22 cellular contexts compared by ENCODE assay signal in genomic region chr5:3218916-3219650, GRCh38.
DNase-seq lines count a peak whose midpoint lies in the region; ATAC-seq, FAIRE-seq and TF ChIP-seq lines count a peak whose summit lies in the region.
"Had no signal": no experiment of that assay in that cellular context is flagged by ENCODE, and none has a peak within 500 bp of the region (broad histone marks: within the 10 kb centered on the region; RNA-seq: fewer than 3 reads in every experiment).

No MANE protein-coding gene starts in this region.

- H3K9ac ChIP-seq in H1 (replicated peaks in 1 of 4; ENCODE audit: extremely low read depth in 1 of 4, low read depth in 3 of 4, low read length in 3 of 4), result no peak overlapping the region
- H3K9ac ChIP-seq: BLaER1 had no signal

- no peak overlapping the region for H3K4me3 Mint-ChIP-seq in chondrocyte (ENCODE audit: unreplicated experiment)
- no peak overlapping the region for H3K4me3 Mint-ChIP-seq in osteocyte (ENCODE audit: unreplicated experiment)
- H3K4me3 Mint-ChIP-seq: CD14-positive monocyte; CD4-positive, alpha-beta memory T cell; GM23338; HFFc6 had no signal

- H3K79me1 ChIP-seq in H1 (ENCODE audit: low read depth, low read length), result no peaks in the 10 kb centered on the region

- no peak overlapping the region for H2AK5ac ChIP-seq in H1 (ENCODE audit: low read depth, low read length)

- H3K9me3 ChIP-seq in H1 (ENCODE audit: insufficient read depth in 2 of 2, low read depth in 1 of 2, low read length in 1 of 2) (no peaks in the 10 kb centered on the region), stomach (peaks cover 0 to 14% (median 0%) of the 10 kb centered on the region in 4 donors)
- H3K9me3 ChIP-seq: BLaER1 had no signal

- H3K23me2 ChIP-seq in H1 (ENCODE audit: low read depth, low read length), result no peaks in the 10 kb centered on the region

- peak overlapping the region; percentile 63 for H4K91ac ChIP-seq in H1 (replicated peaks; ENCODE audit: insufficient read length, low read length)

- TF ChIP-seq POLR2A in H1 (IDR thresholded peaks at IDR 0.05; ENCODE audit: control extremely low read depth in 1 of 2, low read depth in 2 of 2, low read length in 2 of 2), result no peak
- TF ChIP-seq POLR2A in stomach (IDR thresholded peaks at IDR 0.05), result no peak

- DNase-seq in chondrocyte (ENCODE audit: low spot score) (peak; percentile 75), H1 (ENCODE audit: low read depth in 1 of 2, low spot score in 2 of 2) (no peak), osteocyte (ENCODE audit: extremely low spot score, unreplicated experiment) (peak; percentile 76), stomach (peak; percentile 11), NCI-H82 treated with DMSO at 0.1 percent for 48 hours (lab: John Stamatoyannopoulos, UW; ENCODE audit: unreplicated experiment) (no peak), OCI-M2 (lab: John Stamatoyannopoulos, UW; ENCODE audit: unreplicated experiment) (no peak), NCI-H2107 treated with DMSO at 0.1 percent for 48 hours (lab: John Stamatoyannopoulos, UW; ENCODE audit: unreplicated experiment) (no peak)
- DNase-seq: 8988T; CD4-positive, alpha-beta memory T cell; DMS153; DND-41; EL; H7; HFFc6 had no signal

- no peak for ATAC-seq in GM19467 (IDR thresholded peaks at IDR 0.05; ENCODE audit: unreplicated experiment)
- ATAC-seq: GM12878, GM23338, HCT116 had no signal

- no peak overlapping the region for H3K27ac Mint-ChIP-seq in chondrocyte (ENCODE audit: unreplicated experiment)
- no peak overlapping the region for H3K27ac Mint-ChIP-seq in osteocyte (ENCODE audit: unreplicated experiment)
- H3K27ac Mint-ChIP-seq: CD14-positive monocyte, GM23338, HFFc6 had no signal

- H3K9me3 Mint-ChIP-seq in chondrocyte (ENCODE audit: low read depth) (peaks cover 13% of the 10 kb centered on the region), osteocyte (ENCODE audit: unreplicated experiment) (peaks cover 18% of the 10 kb centered on the region)
- H3K9me3 Mint-ChIP-seq: GM23338 had no signal

- intact Hi-C loops in stomach (cut with DNase I; ENCODE audit: low total_unique reads), result no loop called here

- no peak overlapping the region for H3K23ac ChIP-seq in H1 (ENCODE audit: insufficient read length)

- no peak for FAIRE-seq in H1 (lab: Jason Lieb, UNC)
- FAIRE-seq: GM12878, GM19239 had no signal

- H3K14ac ChIP-seq in H1 (ENCODE audit: insufficient read length), result no peak overlapping the region

- no peak overlapping the region for H4K8ac ChIP-seq in H1 (ENCODE audit: extremely low read depth, insufficient read depth, low read length)

- 0 out of 2 replicates have a peak overlapping the region, but pooled peaks have one; percentile 61 for H2BK20ac ChIP-seq in H1 (ENCODE audit: low read length)

- H3K27ac ChIP-seq in H1 (ENCODE audit: low read depth, low read length), result no peak overlapping the region
- no peak overlapping the region for H3K27ac ChIP-seq in stomach
- H3K27ac ChIP-seq: BLaER1, HL-60 had no signal

- H3K4me1 Mint-ChIP-seq in chondrocyte (ENCODE audit: low read depth), result no peaks in the 10 kb centered on the region
- no peaks in the 10 kb centered on the region for H3K4me1 Mint-ChIP-seq in osteocyte (ENCODE audit: unreplicated experiment)
- H3K4me1 Mint-ChIP-seq: CD14-positive monocyte; CD4-positive, alpha-beta memory T cell; GM23338 had no signal

- no peak overlapping the region for H3K56ac ChIP-seq in H1 (replicated peaks; ENCODE audit: insufficient read length, low read depth, low read length)

- no peaks in the 10 kb centered on the region for H3K4me1 ChIP-seq in H1 (replicated peaks in 1 of 4; ENCODE audit: control insufficient read depth in 3 of 4, insufficient read depth in 4 of 4, low read length in 3 of 4)
- H3K4me1 ChIP-seq in stomach, result no peaks in the 10 kb centered on the region

- H3K4ac ChIP-seq in H1 (replicated peaks; ENCODE audit: insufficient read length, low read depth, low read length), result no peak overlapping the region

- no peak overlapping the region for H2BK120ac ChIP-seq in H1 (replicated peaks; ENCODE audit: low read depth, low read length)

- no peak for TF ChIP-seq CTCF in chondrocyte (IDR thresholded peaks at IDR 0.05)
- TF ChIP-seq CTCF in H1 (IDR thresholded peaks at IDR 0.05; ENCODE audit: control extremely low read depth in 1 of 3, insufficient read depth in 1 of 3, low read depth in 1 of 3, low read length in 3 of 3), result no peak
- TF ChIP-seq CTCF in osteocyte (IDR thresholded peaks at IDR 0.05), result no peak
- TF ChIP-seq CTCF in stomach (IDR thresholded peaks at IDR 0.05), result no peak

- TF ChIP-seq EP300 in H1 (IDR thresholded peaks at IDR 0.05; ENCODE audit: borderline replicate concordance in 1 of 2, low read depth in 2 of 2, low read length in 2 of 2) (no peak), stomach (IDR thresholded peaks at IDR 0.05) (no peak)

- H2BK15ac ChIP-seq in H1 (ENCODE audit: low read length), result no peak overlapping the region

- no peak overlapping the region for H2BK5ac ChIP-seq in H1 (ENCODE audit: low read depth, low read length)

- no peak overlapping the region for H2AFZ ChIP-seq in H1 (ENCODE audit: low read length)
- H2AFZ ChIP-seq: GM23338 had no signal

- no peak overlapping the region for H2BK12ac ChIP-seq in H1 (ENCODE audit: low read depth, low read length)

- no peak overlapping the region for H4K5ac ChIP-seq in H1 (ENCODE audit: insufficient read length, low read depth, low read length)

- no peak overlapping the region for H3K4me3 ChIP-seq in H1 (ENCODE audit: extremely low read depth in 1 of 4, insufficient read depth in 2 of 4, low read depth in 3 of 4, low read length in 4 of 4)
- H3K4me3 ChIP-seq in stomach, result no peak overlapping the region
- H3K4me3 ChIP-seq: BLaER1, GM12878, GM23338 had no signal

- CTCF ChIA-PET in H1 (lab: Charles Lee; ENCODE audit: partially characterized antibody), result interaction anchor here (1.9 kb wide), 1 partner anchor 24 kb away, joined by 4 read pairs; no protein-coding TSS in a partner anchor

- H3K36me3 ChIP-seq in H1 (ENCODE audit: control insufficient read depth in 2 of 4, insufficient read depth in 4 of 4, low read length in 3 of 4) (no peaks in the 10 kb centered on the region), stomach (no peaks in the 10 kb centered on the region)
- H3K36me3 ChIP-seq: BLaER1 had no signal

- no peaks in the 10 kb centered on the region for H3K79me2 ChIP-seq in H1 (ENCODE audit: control insufficient read depth in 1 of 2, insufficient read depth in 2 of 2, low read length in 2 of 2)

- no peak overlapping the region for H3K18ac ChIP-seq in H1 (ENCODE audit: extremely low read depth, low read length)

- no peaks in the 10 kb centered on the region for H3K27me3 ChIP-seq in H1 (replicated peaks in 1 of 4; ENCODE audit: control insufficient read depth in 3 of 4, extremely low read depth in 1 of 4, insufficient read depth in 3 of 4, low read length in 3 of 4)
- no peaks in the 10 kb centered on the region for H3K27me3 ChIP-seq in stomach
- H3K27me3 ChIP-seq: BLaER1 had no signal

- H4K20me1 ChIP-seq in H1 (replicated peaks in 1 of 2; ENCODE audit: control insufficient read depth in 1 of 2, insufficient read depth in 2 of 2, low read length in 2 of 2), result no peaks in the 10 kb centered on the region
- H4K20me1 ChIP-seq: BLaER1 had no signal

- 93% methylated on average over 20 of the region's 20 CpGs; no CpG with 5 or more reads in 1 of the 2 experiments for WGBS in H1 (ENCODE audit: extremely low coverage in 1 of 2, insufficient coverage in 1 of 2, insufficient read length in 1 of 2, insufficient replicate concordance in 2 of 2, low coverage in 1 of 2, low lambda C conversion rate in 2 of 2, missing lambda C conversion rate in 1 of 2), 2 experiments
- 80 to 92% (median 84%) methylated on average over 6 to 20 of the region's 20 CpGs for WGBS in stomach, 5 donors

- TF ChIP-seq RAD21 in H1 (IDR thresholded peaks at IDR 0.05 in 1 of 2, conservative IDR thresholded peaks at IDR 0.05 in 1 of 2; ENCODE audit: low read depth in 2 of 2, low read length in 2 of 2), result no peak

- H3K27me3 Mint-ChIP-seq in chondrocyte (ENCODE audit: low read depth) (no peaks in the 10 kb centered on the region), osteocyte (ENCODE audit: unreplicated experiment) (no peaks in the 10 kb centered on the region)
- H3K27me3 Mint-ChIP-seq: CD4-positive, alpha-beta memory T cell had no signal

- H3K36me3 Mint-ChIP-seq in chondrocyte (ENCODE audit: low read depth) (no peaks in the 10 kb centered on the region), osteocyte (ENCODE audit: unreplicated experiment) (no peaks in the 10 kb centered on the region)
- H3K36me3 Mint-ChIP-seq: CD14-positive monocyte; CD4-positive, alpha-beta memory T cell had no signal

- POLR2A ChIA-PET in H1 (lab: Charles Lee; ENCODE audit: partially characterized antibody), result no interaction called here

- no peak overlapping the region for H3K4me2 ChIP-seq in H1 (ENCODE audit: insufficient read depth in 1 of 2, low read depth in 2 of 2, low read length in 2 of 2)
- H3K4me2 ChIP-seq: BLaER1, GM23338 had no signal

TF ChIP-seq in H1, 55 proteins besides CTCF, POLR2A, EP300 and RAD21:
- TF ChIP-seq RNF2 (IDR thresholded peaks at IDR 0.05; ENCODE audit: borderline replicate concordance, low read depth, low read length, missing control alignments, poor library complexity, severe bottlenecking), result no peak
- TF ChIP-seq SIX5 (IDR thresholded peaks at IDR 0.05; ENCODE audit: low read depth, low read length), result no peak

Comparison
In these comparisons a context has a peak if more than half of its experiments do, and no peak if none do; other contexts are left out.
1. DNase-seq: peak in chondrocyte (single experiment), osteocyte (single experiment) and stomach (single experiment); none in H1 (0 of 2), NCI-H82 treated with DMSO at 0.1 percent for 48 hours (single experiment), OCI-M2 (single experiment) and NCI-H2107 treated with DMSO at 0.1 percent for 48 hours (single experiment).